Comparison of ENCODE assay signal across 9 cellular contexts in the genomic region with DNA sequence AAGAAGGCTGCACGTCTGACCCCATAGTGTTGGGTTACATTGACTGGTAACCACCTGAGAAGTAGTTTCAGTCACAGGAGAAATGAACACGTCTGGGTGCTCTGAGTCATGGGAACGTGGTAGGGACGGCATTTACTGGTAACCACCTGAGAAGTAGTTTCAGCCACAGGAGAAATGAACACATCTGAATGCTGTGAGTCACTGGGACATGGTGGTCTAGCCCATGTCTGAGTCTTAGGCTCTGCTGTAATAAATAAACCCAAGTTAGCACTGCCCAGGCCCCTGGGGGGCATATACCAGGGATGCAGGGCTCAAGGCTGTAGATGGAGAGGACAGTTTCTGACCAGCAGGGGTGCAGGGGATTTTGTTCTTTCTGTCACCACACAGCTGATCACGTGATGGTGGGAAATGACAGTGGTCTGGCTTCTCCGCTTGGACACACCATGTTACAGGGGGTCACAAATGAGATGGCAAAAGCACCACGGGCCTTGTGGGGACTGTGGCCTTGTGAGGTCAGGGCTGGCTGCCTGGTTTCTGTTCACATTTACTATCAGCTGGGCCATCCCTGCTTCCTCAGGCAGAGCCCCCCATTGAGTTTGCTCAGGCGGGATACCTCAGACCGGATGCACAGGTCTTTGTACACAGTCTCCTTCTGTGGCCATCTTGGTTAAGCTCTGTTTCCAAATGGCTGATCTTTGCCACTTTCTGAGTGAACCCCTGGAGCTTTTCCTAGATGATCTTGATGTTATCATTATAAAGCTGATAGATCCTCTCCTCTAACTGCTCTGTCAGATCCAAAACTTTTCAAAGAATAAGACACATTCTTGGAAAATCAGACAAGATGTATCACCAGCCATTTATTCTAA. TPM values are rescaled to one million over a fixed set of nuclear protein-coding genes. Genes with fewer than 3 reads are reported as not detected.
DNase-seq lines count a peak whose midpoint lies in the region; ATAC-seq, FAIRE-seq and TF ChIP-seq lines count a peak whose summit lies in the region.
"Had no signal": no experiment of that assay in that cellular context is flagged by ENCODE, and none has a peak within 500 bp of the region (broad histone marks: within the 10 kb centered on the region; RNA-seq: fewer than 3 reads in every experiment).

No MANE protein-coding gene starts in this region.

- H3K27ac Mint-ChIP-seq in activated naive CD4-positive, alpha-beta T cell treated with anti-CD3 and anti-CD28 coated beads for 36 hours = peak overlapping the region; percentile 9

- H3K9me3 ChIP-seq in A673 (ENCODE audit: low read depth, low read length, poor library complexity, severe bottlenecking) = no peaks in the 10 kb centered on the region

- no peaks in the 10 kb centered on the region for H3K9me3 Mint-ChIP-seq in activated naive CD4-positive, alpha-beta T cell treated with anti-CD3 and anti-CD28 coated beads for 36 hours

- peaks cover 32% of the 10 kb centered on the region for H3K27me3 ChIP-seq in A673 (replicated peaks; ENCODE audit: insufficient read depth, low read depth, low read length, poor library complexity)

- no peaks in the 10 kb centered on the region for H3K4me1 ChIP-seq in A673 (ENCODE audit: insufficient read depth, low read length, poor library complexity, severe bottlenecking)

- H3K4me3 ChIP-seq in A673 (ENCODE audit: low read depth, low read length, poor library complexity, severe bottlenecking) = no peak overlapping the region

- intact Hi-C loops in activated naive CD4-positive, alpha-beta T cell treated with anti-CD3 and anti-CD28 coated beads for 36 hours (cut with micrococcal nuclease) = loop anchor here (1.0 to 10.0 kb wide), 9 partner anchors 9 to 1631 kb away; partner anchors contain the start of gene DRAM1
- intact Hi-C loops in A673 (cut with micrococcal nuclease; ENCODE audit: unreplicated experiment) = no loop called here

- no peaks in the 10 kb centered on the region for H3K36me3 Mint-ChIP-seq in activated naive CD4-positive, alpha-beta T cell treated with anti-CD3 and anti-CD28 coated beads for 36 hours (ENCODE audit: low read depth)
- H3K36me3 Mint-ChIP-seq: CD4-positive, alpha-beta memory T cell had no signal

- no peaks in the 10 kb centered on the region for H3K36me3 ChIP-seq in A673 (ENCODE audit: insufficient read depth, low read length, poor library complexity, severe bottlenecking)

- H3K27ac ChIP-seq in A673 (ENCODE audit: low read depth, low read length, poor library complexity, severe bottlenecking) = no peak overlapping the region

- peak; percentile 96 for ATAC-seq in HG03103 (IDR thresholded peaks at IDR 0.05; ENCODE audit: low read depth, unreplicated experiment)

- no TSS peak for BruUV-seq in A673 (replicated peaks; lab: Mats Ljungman, UMichigan)

- CTCF ChIA-PET in activated naive CD4-positive, alpha-beta T cell treated with anti-CD3 and anti-CD28 coated beads for 36 hours (lab: Charles Lee) = interaction anchor here (1.0 kb wide), 1 partner anchor 11 kb away, joined by 3 read pairs; no protein-coding TSS in a partner anchor
- CTCF ChIA-PET in A673 (lab: Charles Lee) = no interaction called here

- TF ChIP-seq CTCF in A673 (conservative IDR thresholded peaks at IDR 0.05; ENCODE audit: low read depth, low read length) = no peak

- FAIRE-seq in urothelium cell line (lab: Jason Lieb, UNC) = no peak

- H3K4me3 Mint-ChIP-seq in activated naive CD4-positive, alpha-beta T cell treated with anti-CD3 and anti-CD28 coated beads for 36 hours = no peak overlapping the region
- H3K4me3 Mint-ChIP-seq: CD4-positive, alpha-beta memory T cell had no signal

- peaks cover 8% of the 10 kb centered on the region for H3K27me3 Mint-ChIP-seq in activated naive CD4-positive, alpha-beta T cell treated with anti-CD3 and anti-CD28 coated beads for 36 hours (ENCODE audit: low read depth)
- H3K27me3 Mint-ChIP-seq: CD4-positive, alpha-beta memory T cell had no signal

- H3K4me1 Mint-ChIP-seq in activated naive CD4-positive, alpha-beta T cell treated with anti-CD3 and anti-CD28 coated beads for 36 hours (ENCODE audit: low read depth) = peaks cover 14% of the 10 kb centered on the region

- peak; percentile 32 to 67 (median 55) for DNase-seq in stimulated activated CD4-positive, alpha-beta T cell treated with anti-CD3 and anti-CD28 coated beads, Interleukin-12 subunit alpha, Interleukin-12 subunit beta, amount 100 ng/mL, for 48 hours (ENCODE audit: low read depth in 2 of 3, low spot score in 1 of 3)
- DNase-seq in stimulated activated CD4-positive, alpha-beta T cell treated with anti-CD3 and anti-CD28 coated beads, Interleukin-12 subunit alpha, Interleukin-12 subunit beta, amount 100 ng/mL, for 4 hours = no peak
- DNase-seq in activated naive CD4-positive, alpha-beta T cell treated with anti-CD3 and anti-CD28 coated beads for 36 hours = peak; percentile 85
- DNase-seq in urothelium cell line (ENCODE audit: low spot score) (peak; percentile 24), A673 (ENCODE audit: low spot score) (no peak), NCI-H345 treated with DMSO at 0.1 percent for 48 hours (lab: John Stamatoyannopoulos, UW; ENCODE audit: unreplicated experiment) (no peak), DMS79 treated with DMSO at 0.1 percent for 48 hours (lab: John Stamatoyannopoulos, UW) (no peak)

- POLR2A ChIA-PET in A673 (lab: Charles Lee; ENCODE audit: low non-redundant PET) = no interaction called here

RNA-seq across cellular contexts. Expression of gene C12orf42, which starts 9.8 kb away (rescaled TPM):
- total RNA-seq in activated naive CD4-positive, alpha-beta T cell treated with anti-CD3 and anti-CD28 coated beads for 36 hours = not detected
- not detected in 2 replicates for total RNA-seq in A673 (2021)

Comparison
In these comparisons a context has a peak if more than half of its experiments do, and no peak if none do; other contexts are left out.
1. DNase-seq: peak in stimulated activated CD4-positive, alpha-beta T cell treated with anti-CD3 and anti-CD28 coated beads, Interleukin-12 subunit alpha, Interleukin-12 subunit beta, amount 100 ng/mL, for 48 hours (3 of 3), activated naive CD4-positive, alpha-beta T cell treated with anti-CD3 and anti-CD28 coated beads for 36 hours (single experiment) and urothelium cell line (single experiment); none in stimulated activated CD4-positive, alpha-beta T cell treated with anti-CD3 and anti-CD28 coated beads, Interleukin-12 subunit alpha, Interleukin-12 subunit beta, amount 100 ng/mL, for 4 hours (single experiment), A673 (single experiment), NCI-H345 treated with DMSO at 0.1 percent for 48 hours (single experiment) and DMS79 treated with DMSO at 0.1 percent for 48 hours (single experiment).